In the genomic region with DNA sequence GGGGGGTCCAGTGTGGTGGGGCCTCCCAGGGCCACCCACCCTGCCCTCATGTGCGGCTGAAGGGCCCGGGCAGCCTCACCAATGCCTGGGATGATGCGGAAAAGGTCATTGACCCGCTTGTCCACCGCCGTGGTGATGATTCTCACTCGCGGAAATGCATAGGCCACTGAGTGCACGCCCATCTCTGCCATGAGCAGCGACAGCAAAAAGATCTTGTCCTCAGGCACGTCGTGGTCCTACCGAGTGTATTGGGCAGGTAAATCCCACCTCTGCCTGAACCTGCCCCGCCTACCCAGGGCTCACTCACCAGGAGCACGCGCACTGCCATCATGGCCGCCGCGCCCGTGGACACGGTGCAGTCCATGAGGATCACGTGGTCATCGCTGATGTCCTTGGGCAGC, we compare ENCODE assay signal across 1 cellular context.
TF ChIP-seq lines count a peak whose summit lies in the region.

No MANE protein-coding gene starts in this region.

TF ChIP-seq in HepG2, 621 proteins besides CTCF, POLR2A, EP300 and RAD21:
- TF ChIP-seq MTA1 (CRISPR knock-in tag; IDR thresholded peaks at IDR 0.05; ENCODE audit: borderline replicate concordance) (0 out of 2 replicates have a peak, but pooled peaks have one; percentile 15), AKAP8 (CRISPR knock-in tag; IDR thresholded peaks at IDR 0.05) (peak; percentile 88; the same call in 1 of the 2 replicates), RXRB (CRISPR knock-in tag; IDR thresholded peaks at IDR 0.05; ENCODE audit: borderline replicate concordance) (no peak), ZNF737 (CRISPR knock-in tag; IDR thresholded peaks at IDR 0.05; ENCODE audit: borderline replicate concordance) (no peak), IRF2 (CRISPR knock-in tag; IDR thresholded peaks at IDR 0.05) (no peak), NR3C1 (CRISPR knock-in tag; IDR thresholded peaks at IDR 0.05) (no peak), PCBP1 (IDR thresholded peaks at IDR 0.05; ENCODE audit: borderline replicate concordance, low read depth, low read length) (0 out of 2 replicates have a peak, but pooled peaks have one; percentile 30), YY1 (IDR thresholded peaks at IDR 0.05; ENCODE audit: insufficient read depth, insufficient replicate concordance, low read depth, low read length) (peak; percentile 29), IRF1 (CRISPR knock-in tag; IDR thresholded peaks at IDR 0.05; ENCODE audit: low read depth) (no peak), ZNF180 (CRISPR knock-in tag; IDR thresholded peaks at IDR 0.05; ENCODE audit: borderline replicate concordance, low read depth) (no peak), MAF1 (CRISPR knock-in tag; IDR thresholded peaks at IDR 0.05; ENCODE audit: borderline replicate concordance) (no peak), RBM22 (optimal IDR thresholded peaks at IDR 0.05; ENCODE audit: low read length) (peak; percentile 92), EED (CRISPR knock-in tag; IDR thresholded peaks at IDR 0.05) (0 out of 2 replicates have a peak, but pooled peaks have one; percentile 66), HOXA3 (CRISPR knock-in tag; IDR thresholded peaks at IDR 0.05) (peak; percentile 48; the same call in 1 of the 2 replicates), NR2F1 (CRISPR knock-in tag; IDR thresholded peaks at IDR 0.05) (no peak), ATF5 (CRISPR knock-in tag; IDR thresholded peaks at IDR 0.05; ENCODE audit: low read depth) (no peak), ZNF24 (IDR thresholded peaks at IDR 0.05) (no peak), HNRNPL (IDR thresholded peaks at IDR 0.05; ENCODE audit: low read depth, low read length) (0 out of 2 replicates have a peak, but pooled peaks have one; percentile 15), SMARCE1 (IDR thresholded peaks at IDR 0.05; ENCODE audit: borderline replicate concordance) (no peak), SALL2 (CRISPR knock-in tag; IDR thresholded peaks at IDR 0.05) (no peak), ZNF512 (CRISPR knock-in tag; IDR thresholded peaks at IDR 0.05) (no peak), SP1 (IDR thresholded peaks at IDR 0.05) (no peak), SP1 (CRISPR knock-in tag; IDR thresholded peaks at IDR 0.05) (0 out of 2 replicates have a peak, but pooled peaks have one; percentile 1), ZC3H13 (CRISPR knock-in tag; IDR thresholded peaks at IDR 0.05) (0 out of 2 replicates have a peak, but pooled peaks have one; percentile 19), HDAC6 (IDR thresholded peaks at IDR 0.05; ENCODE audit: low read depth, low read length) (no peak), KIAA2018 (CRISPR knock-in tag; IDR thresholded peaks at IDR 0.05; ENCODE audit: borderline replicate concordance) (no peak), MZF1 (CRISPR knock-in tag; IDR thresholded peaks at IDR 0.05; ENCODE audit: borderline replicate concordance) (no peak)
- TF ChIP-seq, protein P1, sequence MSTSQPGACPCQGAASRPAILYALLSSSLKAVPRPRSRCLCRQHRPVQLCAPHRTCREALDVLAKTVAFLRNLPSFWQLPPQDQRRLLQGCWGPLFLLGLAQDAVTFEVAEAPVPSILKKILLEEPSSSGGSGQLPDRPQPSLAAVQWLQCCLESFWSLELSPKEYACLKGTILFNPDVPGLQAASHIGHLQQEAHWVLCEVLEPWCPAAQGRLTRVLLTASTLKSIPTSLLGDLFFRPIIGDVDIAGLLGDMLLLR (CRISPR knock-in tag; IDR thresholded peaks at IDR 0.05): no peak
- TF ChIP-seq, protein P2, sequence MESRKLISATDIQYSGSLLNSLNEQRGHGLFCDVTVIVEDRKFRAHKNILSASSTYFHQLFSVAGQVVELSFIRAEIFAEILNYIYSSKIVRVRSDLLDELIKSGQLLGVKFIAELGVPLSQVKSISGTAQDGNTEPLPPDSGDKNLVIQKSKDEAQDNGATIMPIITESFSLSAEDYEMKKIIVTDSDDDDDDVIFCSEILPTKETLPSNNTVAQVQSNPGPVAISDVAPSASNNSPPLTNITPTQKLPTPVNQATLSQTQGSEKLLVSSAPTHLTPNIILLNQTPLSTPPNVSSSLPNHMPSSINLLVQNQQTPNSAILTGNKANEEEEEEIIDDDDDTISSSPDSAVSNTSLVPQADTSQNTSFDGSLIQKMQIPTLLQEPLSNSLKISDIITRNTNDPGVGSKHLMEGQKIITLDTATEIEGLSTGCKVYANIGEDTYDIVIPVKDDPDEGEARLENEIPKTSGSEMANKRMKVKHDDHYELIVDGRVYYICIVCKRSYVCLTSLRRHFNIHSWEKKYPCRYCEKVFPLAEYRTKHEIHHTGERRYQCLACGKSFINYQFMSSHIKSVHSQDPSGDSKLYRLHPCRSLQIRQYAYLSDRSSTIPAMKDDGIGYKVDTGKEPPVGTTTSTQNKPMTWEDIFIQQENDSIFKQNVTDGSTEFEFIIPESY (CRISPR knock-in tag; IDR thresholded peaks at IDR 0.05): peak; percentile 79
- TF ChIP-seq, protein P3, sequence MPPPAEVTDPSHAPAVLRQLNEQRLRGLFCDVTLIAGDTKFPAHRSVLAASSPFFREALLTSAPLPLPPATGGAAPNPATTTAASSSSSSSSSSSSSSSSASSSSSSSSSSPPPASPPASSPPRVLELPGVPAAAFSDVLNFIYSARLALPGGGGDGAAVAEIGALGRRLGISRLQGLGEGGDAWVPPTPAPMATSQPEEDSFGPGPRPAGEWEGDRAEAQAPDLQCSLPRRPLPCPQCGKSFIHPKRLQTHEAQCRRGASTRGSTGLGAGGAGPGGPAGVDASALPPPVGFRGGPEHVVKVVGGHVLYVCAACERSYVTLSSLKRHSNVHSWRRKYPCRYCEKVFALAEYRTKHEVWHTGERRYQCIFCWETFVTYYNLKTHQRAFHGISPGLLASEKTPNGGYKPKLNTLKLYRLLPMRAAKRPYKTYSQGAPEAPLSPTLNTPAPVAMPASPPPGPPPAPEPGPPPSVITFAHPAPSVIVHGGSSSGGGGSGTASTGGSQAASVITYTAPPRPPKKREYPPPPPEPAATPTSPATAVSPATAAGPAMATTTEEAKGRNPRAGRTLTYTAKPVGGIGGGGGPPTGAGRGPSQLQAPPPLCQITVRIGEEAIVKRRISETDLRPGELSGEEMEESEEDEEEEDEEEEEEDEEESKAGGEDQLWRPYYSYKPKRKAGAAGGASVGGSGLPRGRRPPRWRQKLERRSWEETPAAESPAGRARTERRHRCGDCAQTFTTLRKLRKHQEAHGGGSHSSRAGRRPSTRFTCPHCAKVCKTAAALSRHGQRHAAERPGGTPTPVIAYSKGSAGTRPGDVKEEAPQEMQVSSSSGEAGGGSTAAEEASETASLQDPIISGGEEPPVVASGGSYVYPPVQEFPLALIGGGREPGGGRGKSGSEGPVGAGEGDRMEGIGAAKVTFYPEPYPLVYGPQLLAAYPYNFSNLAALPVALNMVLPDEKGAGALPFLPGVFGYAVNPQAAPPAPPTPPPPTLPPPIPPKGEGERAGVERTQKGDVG (CRISPR knock-in tag; IDR thresholded peaks at IDR 0.05; ENCODE audit: borderline replicate concordance): 0 out of 2 replicates have a peak, but pooled peaks have one; percentile 55
- TF ChIP-seq, protein P4, sequence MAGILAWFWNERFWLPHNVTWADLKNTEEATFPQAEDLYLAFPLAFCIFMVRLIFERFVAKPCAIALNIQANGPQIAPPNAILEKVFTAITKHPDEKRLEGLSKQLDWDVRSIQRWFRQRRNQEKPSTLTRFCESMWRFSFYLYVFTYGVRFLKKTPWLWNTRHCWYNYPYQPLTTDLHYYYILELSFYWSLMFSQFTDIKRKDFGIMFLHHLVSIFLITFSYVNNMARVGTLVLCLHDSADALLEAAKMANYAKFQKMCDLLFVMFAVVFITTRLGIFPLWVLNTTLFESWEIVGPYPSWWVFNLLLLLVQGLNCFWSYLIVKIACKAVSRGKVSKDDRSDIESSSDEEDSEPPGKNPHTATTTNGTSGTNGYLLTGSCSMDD (CRISPR knock-in tag; IDR thresholded peaks at IDR 0.05): no peak
